In genomic region chr14:73325630-73326299, GRCh38 we compare ENCODE assay signal across 19 cellular contexts.
DNase-seq lines count a peak whose midpoint lies in the region; ATAC-seq, FAIRE-seq and TF ChIP-seq lines count a peak whose summit lies in the region.
"Had no signal": no experiment of that assay in that cellular context is flagged by ENCODE, and none has a peak within 500 bp of the region (broad histone marks: within the 10 kb centered on the region; RNA-seq: fewer than 3 reads in every experiment).

No MANE protein-coding gene starts in this region.

- no peaks in the 10 kb centered on the region for H3K79me2 ChIP-seq in K562 (ENCODE audit: control insufficient read depth, insufficient read depth, low read length)

- H3K9me1 ChIP-seq in K562 (ENCODE audit: control insufficient read depth, insufficient read depth, low read length): no peaks in the 10 kb centered on the region

- intact Hi-C loops in K562 (cut with micrococcal nuclease): no loop called here

- no peaks in the 10 kb centered on the region for H3K9me3 Mint-ChIP-seq in activated T-cell treated with anti-CD3 and anti-CD28 coated beads, Interleukin-2, amount 50 U/mL, for 24 hours
- no peaks in the 10 kb centered on the region for H3K9me3 Mint-ChIP-seq in naive thymus-derived CD8-positive, alpha-beta T cell
- H3K9me3 Mint-ChIP-seq in stimulated activated memory B cell treated with anti-CD40 and anti-IgM and Interleukin-4, amounts not matched to agents 10 μg/mL and 1 μg/mL and 100 μg/mL, for 72 hours: no peaks in the 10 kb centered on the region

- WGBS in K562 (ENCODE audit: insufficient coverage, low coverage, missing lambda C conversion rate): 63% methylated on average over 1 of the region's 1 CpG

- H3K27me3 ChIP-seq in K562 (ENCODE audit: control insufficient read depth in 2 of 2, insufficient read depth in 2 of 2, low read length in 2 of 2): no peaks in the 10 kb centered on the region
- H3K27me3 ChIP-seq: upper lobe of right lung had no signal

- no peak for TF ChIP-seq POLR2A in K562 (conservative IDR thresholded peaks at IDR 0.05)

- H3K27me3 Mint-ChIP-seq in activated T-cell treated with anti-CD3 and anti-CD28 coated beads, Interleukin-2, amount 50 U/mL, for 24 hours: no peaks in the 10 kb centered on the region
- no peaks in the 10 kb centered on the region for H3K27me3 Mint-ChIP-seq in naive thymus-derived CD8-positive, alpha-beta T cell
- H3K27me3 Mint-ChIP-seq in stimulated activated memory B cell treated with anti-CD40 and anti-IgM and Interleukin-4, amounts not matched to agents 10 μg/mL and 1 μg/mL and 100 μg/mL, for 72 hours: no peaks in the 10 kb centered on the region

- POLR2A ChIA-PET in K562 (lab: Yijun Ruan, JAX): interaction anchor here (0.7 kb wide), 1 partner anchor 187 kb away, joined by 3 read pairs; no protein-coding TSS in a partner anchor
- POLR2A ChIA-PET in naive thymus-derived CD8-positive, alpha-beta T cell (lab: Charles Lee): interaction anchor here (0.6 kb wide), 1 partner anchor 9 kb away, joined by 6 read pairs; no protein-coding TSS in a partner anchor

- peaks cover 5 to 32% of the 10 kb centered on the region in 2 experiments; a peak in 4 of 5 replicates for H3K4me1 ChIP-seq in K562 (replicated peaks in 1 of 2; ENCODE audit: control insufficient read depth in 2 of 2, insufficient read depth in 2 of 2, low read length in 2 of 2)

- no peaks in the 10 kb centered on the region for H4K20me1 ChIP-seq in K562 (replicated peaks; ENCODE audit: control insufficient read depth, insufficient read depth, low read length)

- CTCF ChIA-PET in K562 (lab: Yijun Ruan, JAX; ENCODE audit: low intra/inter-chr PET ratio): no interaction called here

- no TSS peak for BruUV-seq in K562 (replicated peaks; lab: Mats Ljungman, UMichigan)

- H3K4me2 ChIP-seq in K562 (ENCODE audit: insufficient read depth, low read length): no peak overlapping the region

- H3K27ac ChIP-seq in K562 (ENCODE audit: extremely low read depth, low read depth, low read length): no peak overlapping the region
- H3K27ac ChIP-seq: upper lobe of right lung had no signal

- in situ Hi-C loops in KBM-7 (cut with MboI; ENCODE audit: low pct_unique_long_range_greater_than_20kb, low sequenced_read_pairs): no loop called here
- in situ Hi-C loops in K562 (cut with MboI): no loop called here

- H3K4me3 ChIP-seq in K562: no peak overlapping the region
- H3K4me3 ChIP-seq: upper lobe of right lung had no signal

- H3K36me3 Mint-ChIP-seq in activated T-cell treated with anti-CD3 and anti-CD28 coated beads, Interleukin-2, amount 50 U/mL, for 24 hours (ENCODE audit: low read depth): peaks cover 10% of the 10 kb centered on the region
- peaks cover 0 to 14% (median 1%) of the 10 kb centered on the region in 3 donors for H3K36me3 Mint-ChIP-seq in naive thymus-derived CD8-positive, alpha-beta T cell
- peaks cover 5% of the 10 kb centered on the region for H3K36me3 Mint-ChIP-seq in stimulated activated memory B cell treated with anti-CD40 and anti-IgM and Interleukin-4, amounts not matched to agents 10 μg/mL and 1 μg/mL and 100 μg/mL, for 72 hours

- H3K4me3 Mint-ChIP-seq in activated T-cell treated with anti-CD3 and anti-CD28 coated beads, Interleukin-2, amount 50 U/mL, for 24 hours: no peak overlapping the region
- peak overlapping the region; percentile 46 to 80 (median 67) for H3K4me3 Mint-ChIP-seq in naive thymus-derived CD8-positive, alpha-beta T cell
- no peak overlapping the region for H3K4me3 Mint-ChIP-seq in stimulated activated memory B cell treated with anti-CD40 and anti-IgM and Interleukin-4, amounts not matched to agents 10 μg/mL and 1 μg/mL and 100 μg/mL, for 72 hours

- no peaks in the 10 kb centered on the region for H3K9me3 ChIP-seq in K562 (replicated peaks; ENCODE audit: control insufficient read depth, insufficient read depth, low read depth, low read length)
- H3K9me3 ChIP-seq: upper lobe of right lung had no signal

- no peak for DNase-seq in activated T-cell treated with anti-CD3 and anti-CD28 coated beads, Interleukin-2, amount 50 U/mL, for 24 hours
- DNase-seq in activated T-cell treated with anti-CD3 and anti-CD28 coated beads for 4 hours (no peak), KBM-7 (peak; percentile 8), K562 (ENCODE audit: extremely low read depth in 1 of 4, low spot score in 3 of 4) (peak in 2 of 4 experiments; percentile 9 to 30), RPMI8226 (no peak), SIG-M5 treated with dmso at 0.1 percent for 504 hours (lab: John Stamatoyannopoulos, UW; ENCODE audit: unreplicated experiment) (no peak)
- peak in 6 of 10 donors; percentile 4 to 39 (median 21) for DNase-seq in naive thymus-derived CD8-positive, alpha-beta T cell
- DNase-seq: activated CD4-positive, CD25-positive, alpha-beta regulatory T cell; activated CD8-positive, alpha-beta memory T cell treated with anti-CD3 and anti-CD28 coated beads, Interleukin-2, amount 50 U/mL, for 48 hours; amygdala; DMS79; GOT3; left cardiac atrium; NCI-H1436 treated with DMSO at 0.1 percent for 48 hours; right cardiac atrium; stimulated activated CD4-positive, alpha-beta T cell treated with anti-CD3 and anti-CD28 coated beads, Interleukin-15, amount 100 ng/mL, for 24 hours; stimulated activated naive CD4-positive, alpha-beta T cell treated with Interleukin-2 at 50 U/mL for 16 hours; upper lobe of right lung had no signal

- H2AFZ ChIP-seq in K562 (ENCODE audit: low read depth, low read length): no peak overlapping the region

- TF ChIP-seq RAD21 in K562 (CRISPR knock-in tag; conservative IDR thresholded peaks at IDR 0.05 in 1 of 2, IDR thresholded peaks at IDR 0.05 in 1 of 2): no peak

- peak; percentile 61 for FAIRE-seq in K562 (lab: Jason Lieb, UNC)

- peaks cover 40% of the 10 kb centered on the region for H3K4me1 Mint-ChIP-seq in activated T-cell treated with anti-CD3 and anti-CD28 coated beads, Interleukin-2, amount 50 U/mL, for 24 hours (ENCODE audit: low read depth)
- H3K4me1 Mint-ChIP-seq in naive thymus-derived CD8-positive, alpha-beta T cell: peaks cover 19 to 47% (median 37%) of the 10 kb centered on the region in 4 donors
- peaks cover 16% of the 10 kb centered on the region for H3K4me1 Mint-ChIP-seq in stimulated activated memory B cell treated with anti-CD40 and anti-IgM and Interleukin-4, amounts not matched to agents 10 μg/mL and 1 μg/mL and 100 μg/mL, for 72 hours

- no peak for TF ChIP-seq CTCF in K562 (IDR thresholded peaks at IDR 0.05 in 2 of 3, conservative IDR thresholded peaks at IDR 0.05 in 1 of 3; ENCODE audit: insufficient read depth in 2 of 3, low read depth in 1 of 3, low read length in 3 of 3)

- H3K36me3 ChIP-seq in K562 (ENCODE audit: control insufficient read depth, insufficient read depth, low read length): peaks cover 10% of the 10 kb centered on the region; the same call in 1 of the 3 replicates

- ATAC-seq in K562: peak; percentile 79
- peak; percentile 91 to 99 for ATAC-seq in naive thymus-derived CD8-positive, alpha-beta T cell
- ATAC-seq in stimulated activated memory B cell treated with anti-CD40 and anti-IgM and Interleukin-4, amounts not matched to agents 10 μg/mL and 1 μg/mL and 100 μg/mL, for 72 hours: no peak
- ATAC-seq: left cardiac atrium, right cardiac atrium, upper lobe of right lung had no signal

- peak overlapping the region; percentile 71 for H3K27ac Mint-ChIP-seq in activated T-cell treated with anti-CD3 and anti-CD28 coated beads, Interleukin-2, amount 50 U/mL, for 24 hours
- H3K27ac Mint-ChIP-seq in naive thymus-derived CD8-positive, alpha-beta T cell: peak overlapping the region; percentile 57 to 91 (median 84)
- no peak overlapping the region for H3K27ac Mint-ChIP-seq in stimulated activated memory B cell treated with anti-CD40 and anti-IgM and Interleukin-4, amounts not matched to agents 10 μg/mL and 1 μg/mL and 100 μg/mL, for 72 hours

- no peak for TF ChIP-seq EP300 in K562 (IDR thresholded peaks at IDR 0.05; ENCODE audit: low read length)

- no peak overlapping the region; a peak in 1 of 4 replicates for H3K9ac ChIP-seq in K562 (ENCODE audit: insufficient read depth in 1 of 2, low read depth in 2 of 2, low read length in 2 of 2)

TF ChIP-seq in K562, 482 proteins besides CTCF, POLR2A, EP300 and RAD21 (continues in another document):
- TF ChIP-seq ZNF584 (CRISPR knock-in tag; IDR thresholded peaks at IDR 0.05; ENCODE audit: low read depth): no peak
- TF ChIP-seq EGR1 (conservative IDR thresholded peaks at IDR 0.05): no peak
- TF ChIP-seq RREB1 (CRISPR knock-in tag; IDR thresholded peaks at IDR 0.05): no peak

Comparison
In these comparisons a context has a peak if more than half of its experiments do, and no peak if none do; other contexts are left out.
1. DNase-seq: peak in KBM-7 (single experiment) and naive thymus-derived CD8-positive, alpha-beta T cell (6 of 10); none in activated T-cell treated with anti-CD3 and anti-CD28 coated beads, Interleukin-2, amount 50 U/mL, for 24 hours (single experiment), activated T-cell treated with anti-CD3 and anti-CD28 coated beads for 4 hours (single experiment), RPMI8226 (single experiment) and SIG-M5 treated with dmso at 0.1 percent for 504 hours (single experiment).
2. H3K4me3 Mint-ChIP-seq: peak in naive thymus-derived CD8-positive, alpha-beta T cell (10 of 10); none in activated T-cell treated with anti-CD3 and anti-CD28 coated beads, Interleukin-2, amount 50 U/mL, for 24 hours (single experiment) and stimulated activated memory B cell treated with anti-CD40 and anti-IgM and Interleukin-4, amounts not matched to agents 10 μg/mL and 1 μg/mL and 100 μg/mL, for 72 hours (single experiment).